10 cellular contexts compared by ENCODE assay signal in the genomic region with DNA sequence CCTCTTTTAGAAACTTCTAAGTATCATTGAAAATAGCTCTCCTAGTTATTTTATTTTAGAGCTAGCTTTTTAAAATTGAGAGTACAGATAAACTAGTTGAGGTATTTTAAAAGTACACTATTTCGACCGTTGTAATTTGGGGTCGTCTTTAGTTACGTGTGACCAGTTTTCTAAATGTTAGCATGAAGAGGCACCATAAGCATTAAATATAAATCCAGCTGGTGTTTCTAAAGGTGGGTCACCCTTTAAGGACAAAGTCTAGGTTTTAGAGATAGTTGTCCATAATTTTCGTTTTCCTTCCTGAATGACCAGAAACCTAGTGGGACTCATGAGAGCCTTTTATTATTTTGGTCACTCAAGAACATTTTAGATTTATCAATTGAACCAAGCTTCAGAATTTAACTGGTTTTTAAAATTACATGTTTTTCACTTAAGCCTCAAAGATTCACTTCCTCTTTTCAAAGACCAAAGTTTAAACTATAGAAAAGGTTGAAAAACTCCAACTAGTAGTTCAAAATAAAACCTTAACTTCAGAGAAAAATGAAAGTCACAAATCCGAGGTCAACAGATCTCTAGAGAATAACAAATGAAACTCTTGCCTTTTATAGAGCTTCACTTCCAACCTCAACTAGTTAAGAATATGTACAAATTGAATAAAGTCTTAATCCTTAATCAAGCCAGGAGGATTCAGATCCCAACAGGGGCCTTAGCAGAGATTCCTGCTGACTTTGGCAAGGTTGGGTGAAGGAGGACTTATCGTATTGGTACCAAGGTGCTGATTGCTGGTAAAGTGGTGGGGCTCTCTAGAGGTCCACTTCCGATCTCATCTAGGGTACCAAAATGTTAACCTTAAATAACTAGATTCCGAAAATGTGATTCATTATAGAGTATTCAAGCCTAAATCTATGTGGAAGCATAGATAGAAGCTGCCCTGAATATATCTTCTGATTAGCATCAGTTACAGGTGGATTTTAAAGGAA. TPM values are rescaled to one million over a fixed set of nuclear protein-coding genes. Genes with fewer than 3 reads are reported as not detected.
A peak's percentile ranks its signal among the peaks of the same experiment; 100 is the strongest.
DNase-seq lines count a peak whose midpoint lies in the region; ATAC-seq and FAIRE-seq lines count a peak whose summit lies in the region.
"Had no signal": no experiment of that assay in that cellular context is flagged by ENCODE, and none has a peak within 500 bp of the region (broad histone marks: within the 10 kb centered on the region; RNA-seq: fewer than 3 reads in every experiment).

No MANE protein-coding gene starts in this region.

- peak overlapping the region; percentile 41 for H3K27ac ChIP-seq in temporal lobe (ENCODE audit: low read depth, low read length)
- H3K27ac ChIP-seq: KMS-11 had no signal

- ATAC-seq in HG03097 (IDR thresholded peaks at IDR 0.05; ENCODE audit: low FRiP score, unreplicated experiment): peak; percentile 74
- no peak for ATAC-seq in HG03039 (IDR thresholded peaks at IDR 0.05; ENCODE audit: unreplicated experiment)

- H3K9me3 Mint-ChIP-seq in T-helper 2 cell treated with Interferon-gamma antibody and Interleukin-4, amounts not matched to agents 5 μg/mL and 100 μg/mL, for 36 hours: peaks cover 23% of the 10 kb centered on the region
- peaks cover under 1% of the 10 kb centered on the region for H3K9me3 Mint-ChIP-seq in activated naive CD8-positive, alpha-beta T cell (ENCODE audit: low read depth)

- H3K27me3 Mint-ChIP-seq in T-helper 2 cell treated with Interferon-gamma antibody and Interleukin-4, amounts not matched to agents 5 μg/mL and 100 μg/mL, for 36 hours (ENCODE audit: low read depth): no peaks in the 10 kb centered on the region
- H3K27me3 Mint-ChIP-seq in activated naive CD8-positive, alpha-beta T cell: no peaks in the 10 kb centered on the region

- H3K4me3 Mint-ChIP-seq in T-helper 2 cell treated with Interferon-gamma antibody and Interleukin-4, amounts not matched to agents 5 μg/mL and 100 μg/mL, for 36 hours: no peak overlapping the region
- peak overlapping the region; percentile 62 for H3K4me3 Mint-ChIP-seq in activated naive CD8-positive, alpha-beta T cell

- peaks cover 20% of the 10 kb centered on the region for H3K36me3 Mint-ChIP-seq in T-helper 2 cell treated with Interferon-gamma antibody and Interleukin-4, amounts not matched to agents 5 μg/mL and 100 μg/mL, for 36 hours (ENCODE audit: low read depth)
- H3K36me3 Mint-ChIP-seq in activated naive CD8-positive, alpha-beta T cell: peaks cover 22% of the 10 kb centered on the region

- peaks cover 11% of the 10 kb centered on the region for H3K4me1 Mint-ChIP-seq in T-helper 2 cell treated with Interferon-gamma antibody and Interleukin-4, amounts not matched to agents 5 μg/mL and 100 μg/mL, for 36 hours (ENCODE audit: low read depth)
- peaks cover 57% of the 10 kb centered on the region for H3K4me1 Mint-ChIP-seq in activated naive CD8-positive, alpha-beta T cell (ENCODE audit: low read depth)

- DNase-seq in T-helper 2 cell treated with Interferon-gamma antibody and Interleukin-4, amounts not matched to agents 5 μg/mL and 100 μg/mL, for 36 hours (ENCODE audit: low spot score): no peak
- DNase-seq in T-helper 2 cell (no peak), DMS153 treated with DMSO at 0.1 percent for 48 hours (lab: John Stamatoyannopoulos, UW; ENCODE audit: unreplicated experiment) (no peak), GM19239 (ENCODE audit: insufficient read length, low spot score) (no peak)

- H3K27ac Mint-ChIP-seq in T-helper 2 cell treated with Interferon-gamma antibody and Interleukin-4, amounts not matched to agents 5 μg/mL and 100 μg/mL, for 36 hours: peak overlapping the region; percentile 36
- peak overlapping the region; percentile 94 for H3K27ac Mint-ChIP-seq in activated naive CD8-positive, alpha-beta T cell

- FAIRE-seq in GM19239 (lab: Jason Lieb, UNC): no peak
- FAIRE-seq: A204.1 had no signal

RNA-seq across cellular contexts. Expression of a gene that starts 32.5 kb away (rescaled TPM):
- 116 TPM for total RNA-seq in temporal lobe

RNA-seq across cellular contexts. Expression of a gene that starts 32.8 kb away (rescaled TPM):
- total RNA-seq in temporal lobe: 136 TPM
